8 cellular contexts compared by ENCODE assay signal in the genomic region with DNA sequence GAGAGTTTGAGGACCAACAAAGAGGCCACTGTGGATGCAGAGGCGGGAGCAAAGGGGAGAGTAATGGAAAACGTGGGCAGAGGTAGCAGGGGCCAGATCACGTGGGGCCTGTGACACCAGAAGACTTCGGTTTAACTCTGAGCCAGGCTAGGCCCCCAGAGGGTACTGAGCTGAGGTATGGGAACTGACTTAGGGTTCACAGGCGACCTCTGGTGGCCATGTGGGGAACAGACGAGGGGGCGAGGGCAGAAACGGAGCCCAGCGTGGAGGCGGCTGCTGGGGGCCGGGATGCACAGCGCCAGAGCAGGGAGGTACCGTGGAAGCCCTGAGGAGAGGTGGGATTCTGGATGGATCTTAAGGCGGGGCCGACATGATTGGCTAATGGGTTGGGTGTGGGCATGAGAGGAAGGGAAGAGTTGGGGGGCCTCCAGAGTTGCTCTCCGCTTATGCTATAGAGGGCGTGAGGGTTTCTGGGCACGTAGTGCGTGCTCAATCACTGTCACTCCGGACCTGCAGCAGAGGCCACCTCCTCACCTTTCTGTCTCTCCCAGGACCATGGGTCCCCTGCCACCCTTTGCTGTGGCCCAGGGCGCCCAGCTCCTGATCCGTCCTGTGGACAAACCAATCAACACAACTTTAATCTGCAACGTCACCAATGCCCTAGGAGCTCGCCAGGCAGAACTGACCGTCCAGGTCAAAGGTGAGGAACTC. TPM values are rescaled to one million over a fixed set of nuclear protein-coding genes. Genes with fewer than 3 reads are reported as not detected.
DNase-seq lines count a peak whose midpoint lies in the region; ATAC-seq and TF ChIP-seq lines count a peak whose summit lies in the region.

No MANE protein-coding gene starts in this region.

- H3K4me3 Mint-ChIP-seq in CD4-positive, alpha-beta T cell = no peak overlapping the region
- H3K4me3 Mint-ChIP-seq in HFFc6 (no peak overlapping the region), glutamatergic neuron (ENCODE audit: unreplicated experiment) (no peak overlapping the region)

- peak; percentile 61 for ATAC-seq in CD4-positive, alpha-beta T cell (ENCODE audit: poor library complexity)
- ATAC-seq in GM18870 (IDR thresholded peaks at IDR 0.05; ENCODE audit: unreplicated experiment) (no peak), GM21423 (IDR thresholded peaks at IDR 0.05; ENCODE audit: unreplicated experiment) (no peak)

- POLR2A ChIA-PET in CD4-positive, alpha-beta T cell (lab: Charles Lee) = no interaction called here
- POLR2A ChIA-PET in RWPE1 (lab: Yijun Ruan, JAX; ENCODE audit: low non-redundant PET) = no interaction called here

- H3K4me1 Mint-ChIP-seq in CD4-positive, alpha-beta T cell (ENCODE audit: low read depth) = peaks cover 7% of the 10 kb centered on the region
- H3K4me1 Mint-ChIP-seq in HFFc6 (ENCODE audit: low read depth) (no peaks in the 10 kb centered on the region), glutamatergic neuron (ENCODE audit: low read depth, unreplicated experiment) (peaks cover 9% of the 10 kb centered on the region)

- H3K27me3 Mint-ChIP-seq in CD4-positive, alpha-beta T cell = no peaks in the 10 kb centered on the region
- H3K27me3 Mint-ChIP-seq in HFFc6 (ENCODE audit: insufficient read depth) (no peaks in the 10 kb centered on the region), glutamatergic neuron (ENCODE audit: unreplicated experiment) (no peaks in the 10 kb centered on the region)

- no peaks in the 10 kb centered on the region for H3K36me3 Mint-ChIP-seq in CD4-positive, alpha-beta T cell (ENCODE audit: low read depth)
- H3K36me3 Mint-ChIP-seq in HFFc6 (ENCODE audit: low read depth) (peaks cover 44% of the 10 kb centered on the region), glutamatergic neuron (ENCODE audit: unreplicated experiment) (no peaks in the 10 kb centered on the region)

- H3K27ac Mint-ChIP-seq in CD4-positive, alpha-beta T cell = no peak overlapping the region
- H3K27ac Mint-ChIP-seq in HFFc6 = peak overlapping the region; percentile 51; the same call in 1 of the 2 replicates
- H3K27ac Mint-ChIP-seq in glutamatergic neuron (ENCODE audit: unreplicated experiment) = no peak overlapping the region

- intact Hi-C loops in CD4-positive, alpha-beta T cell (cut with DNase I, micrococcal nuclease) = loop anchor here (1.0 to 5.0 kb wide), 3 partner anchors 70 to 445 kb away; partner anchors contain the start of gene ZNF227 (in 1 of the 2)

- DNase-seq in CD4-positive, alpha-beta T cell = peak; percentile 47 to 75 (median 54)
- DNase-seq in HFFc6 = peak; percentile 25
- DNase-seq in RWPE1 (ENCODE audit: low spot score) = peak; percentile 54
- peak; percentile 87 for DNase-seq in activated effector memory CD4-positive, alpha-beta T cell treated with anti-CD3 and anti-CD28 coated beads, Interleukin-2, amount 50 U/mL, for 16 hours
- DNase-seq in glutamatergic neuron = peak; percentile 88
- DNase-seq in retina = peak; percentile 80

- no peaks in the 10 kb centered on the region for H3K9me3 ChIP-seq in CD4-positive, alpha-beta T cell (ENCODE audit: control insufficient read depth, low read length)

- CTCF ChIA-PET in CD4-positive, alpha-beta T cell (lab: Charles Lee) = interaction anchor here (1.0 kb wide), 2 partner anchors 87 to 113 kb away, joined by 3 to 4 read pairs; no protein-coding TSS in a partner anchor
- CTCF ChIA-PET in RWPE1 (lab: Yijun Ruan, JAX) = interaction anchor here (0.6 to 2.5 kb wide), 8 partner anchors 9 to 146 kb away, joined by 3 to 12 read pairs (median 4); partner anchors contain the start of gene PVR

- no peaks in the 10 kb centered on the region for H3K9me3 Mint-ChIP-seq in CD4-positive, alpha-beta T cell
- H3K9me3 Mint-ChIP-seq in HFFc6 = no peaks in the 10 kb centered on the region
- peaks cover 2% of the 10 kb centered on the region for H3K9me3 Mint-ChIP-seq in glutamatergic neuron (ENCODE audit: unreplicated experiment)

- TF ChIP-seq CTCF in CD4-positive, alpha-beta T cell (IDR thresholded peaks at IDR 0.05) = peak; percentile 88
- TF ChIP-seq CTCF in HFFc6 (IDR thresholded peaks at IDR 0.05) (peak; percentile 95), RWPE1 (conservative IDR thresholded peaks at IDR 0.05; ENCODE audit: low read depth) (peak; percentile 87), glutamatergic neuron (IDR thresholded peaks at IDR 0.05; ENCODE audit: partially characterized antibody, unreplicated experiment) (peak; percentile 92)

- H3K27ac ChIP-seq in CD4-positive, alpha-beta T cell (ENCODE audit: low read depth, low read length) = no peak overlapping the region
- H3K27ac ChIP-seq in RWPE1 = peak overlapping the region; percentile 12; the same call in 1 of the 2 replicates

- no peaks in the 10 kb centered on the region for H3K27me3 ChIP-seq in CD4-positive, alpha-beta T cell (ENCODE audit: control insufficient read depth, insufficient read depth, low read length)

RNA-seq across cellular contexts. Expression of gene PVR, which starts 13.7 kb away (rescaled TPM):
- under 1 TPM; 0.67 to 0.82 TPM for total RNA-seq in CD4-positive, alpha-beta T cell
- 10 to 100 TPM; 45.9 to 76.2 (median 54.3) TPM for total RNA-seq in HFFc6 (2021; fragmentation: NEBNext Ultra II Directional; extraction: Animal tissue kit (Norgen Biotek cat#: 25700))
- 14.8 TPM for total RNA-seq in glutamatergic neuron (ENCODE audit: unreplicated experiment)

RNA-seq across cellular contexts. Expression of gene CEACAM19, which starts 13.9 kb away (rescaled TPM):
- total RNA-seq in CD4-positive, alpha-beta T cell = under 1 TPM; 0.27 to 0.78 TPM
- total RNA-seq in HFFc6 (2021; fragmentation: NEBNext Ultra II Directional; extraction: Animal tissue kit (Norgen Biotek cat#: 25700)) = 1 to 10 TPM; 1.8 to 2.5 (median 2.1) TPM
- 1.5 TPM for total RNA-seq in glutamatergic neuron (ENCODE audit: unreplicated experiment)

RNA-seq across cellular contexts. Expression of gene CEACAM16, which starts 41.6 kb away (rescaled TPM):
- total RNA-seq in CD4-positive, alpha-beta T cell = not detected
- total RNA-seq in HFFc6 (2021; fragmentation: NEBNext Ultra II Directional; extraction: Animal tissue kit (Norgen Biotek cat#: 25700)) = not detected
- total RNA-seq in glutamatergic neuron (ENCODE audit: unreplicated experiment) = not detected

RNA-seq across cellular contexts. Expression of gene IGSF23, which starts 44.0 kb away (rescaled TPM):
- not detected for total RNA-seq in CD4-positive, alpha-beta T cell
- total RNA-seq in HFFc6 (2021; fragmentation: NEBNext Ultra II Directional; extraction: Animal tissue kit (Norgen Biotek cat#: 25700)) = not detected
- not detected for total RNA-seq in glutamatergic neuron (ENCODE audit: unreplicated experiment)

Comparison
In these comparisons a context has a peak if more than half of its experiments do, and no peak if none do; other contexts are left out.
1. DNase-seq: peak in every context shown above with its lines; median percentile 88 in glutamatergic neuron; 87 in activated effector memory CD4-positive, alpha-beta T cell treated with anti-CD3 and anti-CD28 coated beads, Interleukin-2, amount 50 U/mL, for 16 hours; 80 in retina; 54 in CD4-positive, alpha-beta T cell; 54 in RWPE1; 25 in HFFc6.